In genomic region chr3:185586644-185586964, GRCh38 we compare ENCODE assay signal across 8 cellular contexts. TPM values are rescaled to one million over a fixed set of nuclear protein-coding genes. Genes with fewer than 3 reads are reported as not detected.
DNase-seq lines count a peak whose midpoint lies in the region; ATAC-seq and TF ChIP-seq lines count a peak whose summit lies in the region.

No MANE protein-coding gene starts in this region.

- peaks cover 18% of the 10 kb centered on the region for H4K20me1 ChIP-seq in PC-9 (ENCODE audit: insufficient read depth)

- H3K4me1 ChIP-seq in HAP-1: peaks cover 41% of the 10 kb centered on the region
- H3K4me1 ChIP-seq in PC-9 (replicated peaks; ENCODE audit: insufficient read depth): peaks cover 18% of the 10 kb centered on the region
- peaks cover 20 to 39% (median 38%) of the 10 kb centered on the region in 4 donors for H3K4me1 ChIP-seq in esophagus muscularis mucosa

- no peaks in the 10 kb centered on the region for H3K27me3 ChIP-seq in HAP-1 (ENCODE audit: low read depth)
- no peaks in the 10 kb centered on the region for H3K27me3 ChIP-seq in PC-9 (ENCODE audit: insufficient read depth, low read depth)
- no peaks in the 10 kb centered on the region for H3K27me3 ChIP-seq in esophagus muscularis mucosa

- peak overlapping the region; percentile 95 for H3K4me2 ChIP-seq in PC-9

- H3K9me2 ChIP-seq in PC-9 (ENCODE audit: insufficient read depth): no peaks in the 10 kb centered on the region

- peaks cover 4% of the 10 kb centered on the region; the same call in 1 of the 2 replicates for H3F3A ChIP-seq in PC-9 (ENCODE audit: insufficient read depth, low read depth)

- intact Hi-C loops in PC-9 (cut with micrococcal nuclease; ENCODE audit: unreplicated experiment) (loop anchor here (5.0 kb wide), 3 partner anchors 89 to 234 kb away; partner anchors contain the start of gene TMEM41A), esophagus muscularis mucosa (cut with DNase I) (no loop called here)

- 0% methylated on average over 7 of the region's 8 CpGs for WGBS in esophagus muscularis mucosa

- H3K9me3 ChIP-seq in HAP-1: no peaks in the 10 kb centered on the region
- H3K9me3 ChIP-seq in PC-9 (ENCODE audit: insufficient read depth, low read depth): no peaks in the 10 kb centered on the region
- H3K9me3 ChIP-seq in esophagus muscularis mucosa: no peaks in the 10 kb centered on the region

- H2AFZ ChIP-seq in PC-9: peak overlapping the region; percentile 77

- H3K36me3 ChIP-seq in HAP-1 (replicated peaks): peaks cover 3% of the 10 kb centered on the region; the same call in 1 of the 2 replicates
- H3K36me3 ChIP-seq in PC-9 (ENCODE audit: low read depth): peaks cover 3% of the 10 kb centered on the region; the same call in 1 of the 2 replicates
- H3K36me3 ChIP-seq in esophagus muscularis mucosa: peaks cover 7 to 17% (median 11%) of the 10 kb centered on the region in 4 donors

- in situ Hi-C loops in HAP-1 (cut with MboI; ENCODE audit: low sequenced_read_pairs): no loop called here

- H3K4me3 ChIP-seq in HAP-1: peak overlapping the region; percentile 93
- H3K4me3 ChIP-seq in PC-9: peak overlapping the region; percentile 78
- peak overlapping the region; percentile 73 to 98 (median 86) for H3K4me3 ChIP-seq in esophagus muscularis mucosa

- no peak for TF ChIP-seq EP300 in esophagus muscularis mucosa (IDR thresholded peaks at IDR 0.05)

- no peak for TF ChIP-seq CTCF in PC-9 (conservative IDR thresholded peaks at IDR 0.05)
- no peak for TF ChIP-seq CTCF in esophagus muscularis mucosa (IDR thresholded peaks at IDR 0.05)

- ATAC-seq in GM18498 (IDR thresholded peaks at IDR 0.05; ENCODE audit: unreplicated experiment) (no peak), HG03521 (IDR thresholded peaks at IDR 0.05; ENCODE audit: unreplicated experiment) (no peak), HG02588 (IDR thresholded peaks at IDR 0.05; ENCODE audit: unreplicated experiment) (no peak)

- TSS peak; percentile 74 for BruUV-seq in PC-9 (replicated peaks; lab: Mats Ljungman, UMichigan)

- H3K27ac ChIP-seq in PC-9: peak overlapping the region; percentile 63
- H3K27ac ChIP-seq in esophagus muscularis mucosa (replicated peaks in 1 of 4): peak overlapping the region; percentile 93 to 99 (median 97)

- CTCF ChIA-PET in PC-9 (lab: Charles Lee): interaction anchor here (0.6 to 1.0 kb wide), 2 partner anchors 278 to 657 kb away, joined by 3 to 5 read pairs; no protein-coding TSS in a partner anchor

- no peak for DNase-seq in HAP-1 (ENCODE audit: low spot score in 2 of 2)
- DNase-seq in PC-9: no peak
- DNase-seq in esophagus muscularis mucosa (ENCODE audit: extremely low spot score): no peak
- DNase-seq in pons (ENCODE audit: low spot score): peak; percentile 54
- no peak for DNase-seq in NCI-H2227 treated with DMSO at 0.1 percent for 48 hours (lab: John Stamatoyannopoulos, UW)

- no peak for TF ChIP-seq POLR2A in esophagus muscularis mucosa (IDR thresholded peaks at IDR 0.05; ENCODE audit: low read depth)

- H3K79me2 ChIP-seq in PC-9 (ENCODE audit: low read depth): peaks cover 36% of the 10 kb centered on the region

- POLR2A ChIA-PET in PC-9 (lab: Charles Lee; ENCODE audit: unreplicated experiment): interaction anchor here (0.5 to 1.5 kb wide), 9 partner anchors 28 to 1197 kb away, joined by 3 to 24 read pairs (median 3); partner anchors contain the start of gene EIF4A2

RNA-seq across cellular contexts. Expression of gene SENP2, which starts 0.5 kb away (rescaled TPM):
- 66.5 and 89.5 TPM in 2 replicates for total RNA-seq in PC-9 (2021)
- 10 to 100 TPM; 22.4 to 32.2 (median 26.8) TPM for total RNA-seq in esophagus muscularis mucosa

RNA-seq across cellular contexts. Expression of gene LIPH, which starts 34.2 kb away (rescaled TPM):
- total RNA-seq in PC-9 (2021) (38.4 and 44.7 TPM in 2 replicates), esophagus muscularis mucosa (under 1 TPM in 2 of 4 donors, not detected in 2; 0.06 to 0.34 TPM)

Comparison
In these comparisons a context has a peak if more than half of its experiments do, and no peak if none do; other contexts are left out.
1. RNA of gene LIPH, which starts 34.2 kb away (total RNA-seq): 38.4 to 44.7 TPM in PC-9; 0.06 to 0.34 TPM in esophagus muscularis mucosa; every median in the first group is over 10 times any median in the second.
2. Peak in every context shown above with its lines, with median percentiles within 50 percentile points of each other: H3K4me3 ChIP-seq.